8 cellular contexts compared by ENCODE assay signal in genomic region chrX:130916636-130917422, GRCh38. TPM values are rescaled to one million over a fixed set of nuclear protein-coding genes. Genes with fewer than 3 reads are reported as not detected.
A peak's percentile ranks its signal among the peaks of the same experiment; 100 is the strongest.
DNase-seq lines count a peak whose midpoint lies in the region; ATAC-seq and TF ChIP-seq lines count a peak whose summit lies in the region.

No MANE protein-coding gene starts in this region.

- H3K4me3 Mint-ChIP-seq in WTC11 (no peak overlapping the region), endodermal cell (no peak overlapping the region), naive B cell (no peak overlapping the region), type B pancreatic cell (no peak overlapping the region)

- H3K27ac Mint-ChIP-seq in WTC11 (no peak overlapping the region), endodermal cell (no peak overlapping the region), naive B cell (no peak overlapping the region), type B pancreatic cell (no peak overlapping the region)

- no peaks in the 10 kb centered on the region for H3K27me3 Mint-ChIP-seq in WTC11 (ENCODE audit: low read depth)
- no peaks in the 10 kb centered on the region for H3K27me3 Mint-ChIP-seq in endodermal cell (ENCODE audit: insufficient read depth)
- peaks cover 0 to 14% (median 4%) of the 10 kb centered on the region in 3 donors for H3K27me3 Mint-ChIP-seq in naive B cell
- peaks cover 53% of the 10 kb centered on the region for H3K27me3 Mint-ChIP-seq in type B pancreatic cell

- POLR2A ChIA-PET in WTC11 (lab: Charles Lee): interaction anchor here (1.0 kb wide), 1 partner anchor 13 kb away, joined by 4 read pairs; no protein-coding TSS in a partner anchor

- no peak overlapping the region for H3K9ac ChIP-seq in endodermal cell (ENCODE audit: extremely low read depth, low read length, poor library complexity, severe bottlenecking)

- H3K27ac ChIP-seq in endodermal cell (ENCODE audit: low read depth, low read length): no peak overlapping the region

- peaks cover 7% of the 10 kb centered on the region for H3K9me3 Mint-ChIP-seq in WTC11
- peaks cover 2% of the 10 kb centered on the region for H3K9me3 Mint-ChIP-seq in endodermal cell
- no peaks in the 10 kb centered on the region for H3K9me3 Mint-ChIP-seq in naive B cell
- H3K9me3 Mint-ChIP-seq in type B pancreatic cell: no peaks in the 10 kb centered on the region

- no peaks in the 10 kb centered on the region for H3K4me1 ChIP-seq in endodermal cell (ENCODE audit: control insufficient read depth, insufficient read depth, low read length)

- H3K9me3 ChIP-seq in endodermal cell (ENCODE audit: control insufficient read depth, low read length): no peaks in the 10 kb centered on the region

- H3K4me1 Mint-ChIP-seq in WTC11: peaks cover 8% of the 10 kb centered on the region
- H3K4me1 Mint-ChIP-seq in endodermal cell: peaks cover 3% of the 10 kb centered on the region
- H3K4me1 Mint-ChIP-seq in naive B cell: no peaks in the 10 kb centered on the region
- no peaks in the 10 kb centered on the region for H3K4me1 Mint-ChIP-seq in type B pancreatic cell (ENCODE audit: unreplicated experiment)

- H3K36me3 Mint-ChIP-seq in WTC11 (peaks cover 2% of the 10 kb centered on the region; the same call in 1 of the 2 replicates), endodermal cell (ENCODE audit: low read depth) (no peaks in the 10 kb centered on the region), naive B cell (no peaks in the 10 kb centered on the region), type B pancreatic cell (no peaks in the 10 kb centered on the region)

- CTCF ChIA-PET in WTC11 (lab: Charles Lee): interaction anchor here (0.6 to 3.6 kb wide), 16 partner anchors 10 to 523 kb away, joined by 3 to 63 read pairs (median 4); partner anchors contain the start of gene ENOX2

- no peaks in the 10 kb centered on the region for H3K36me3 ChIP-seq in endodermal cell (ENCODE audit: control insufficient read depth, insufficient read depth, low read length)

- peak; percentile 56; the same call in 1 of the 2 replicates for TF ChIP-seq CTCF in WTC11 (IDR thresholded peaks at IDR 0.05)
- peak; percentile 95 for TF ChIP-seq CTCF in endodermal cell (conservative IDR thresholded peaks at IDR 0.05)
- TF ChIP-seq CTCF in type B pancreatic cell (conservative IDR thresholded peaks at IDR 0.05): peak; percentile 95

- no peak overlapping the region for H3K4me3 ChIP-seq in endodermal cell (ENCODE audit: low read length)

- ATAC-seq in GM21526 (IDR thresholded peaks at IDR 0.05; ENCODE audit: low FRiP score, unreplicated experiment) (peak; percentile 71), WTC11 (peak; percentile 56), naive B cell (ENCODE audit: low read depth in 2 of 2) (peak; percentile 53 to 54)

- peak; percentile 8 for DNase-seq in DMS114 treated with DMSO at 0.1 percent for 48 hours (lab: John Stamatoyannopoulos, UW; ENCODE audit: unreplicated experiment)
- peak; percentile 1 for DNase-seq in NCI-H2029 treated with DMSO at 0.1 percent for 48 hours (lab: John Stamatoyannopoulos, UW)
- DNase-seq in WTC11 (ENCODE audit: low spot score): peak; percentile 22
- DNase-seq in endodermal cell: peak; percentile 75
- peak; percentile 39 for DNase-seq in naive B cell
- DNase-seq in type B pancreatic cell (ENCODE audit: extremely low spot score, unreplicated experiment): no peak
- DNase-seq in foreskin melanocyte: no peak

- WGBS in endodermal cell (ENCODE audit: insufficient coverage in 1 of 2, insufficient read length in 1 of 2), 2 experiments: 50% methylated on average over 5 of the region's 7 CpGs; no CpG with 5 or more reads in 1 of the 2 experiments

- H3K27me3 ChIP-seq in endodermal cell (ENCODE audit: control insufficient read depth, insufficient read depth, low read length, poor library complexity, severe bottlenecking): no peaks in the 10 kb centered on the region

TF ChIP-seq in WTC11, 78 proteins besides CTCF, POLR2A, EP300 and RAD21:
- TF ChIP-seq ZNF121 (CRISPR knock-in tag; IDR thresholded peaks at IDR 0.05) (peak; percentile 97), ZNF281 (CRISPR knock-in tag; IDR thresholded peaks at IDR 0.05) (no peak)

RNA-seq across cellular contexts. Expression of gene ENOX2, which starts 13.8 kb away (rescaled TPM):
- total RNA-seq in WTC11 (2021) (9.5 to 13.8 TPM (median 11.7 TPM) in 3 replicates), endodermal cell (10 to 100 TPM in 1 of 2 donors, 1 to 10 TPM in 1; 7.3 to 26.2 TPM), type B pancreatic cell (ENCODE audit: low replicate concordance) (22.5 and 25.2 TPM in 2 replicates)
- 25.6 TPM for polyA plus RNA-seq in endodermal cell (2013, experiment 1 of 2)
- polyA plus RNA-seq in endodermal cell (2013, experiment 2 of 2): 19.5 TPM
- 10 to 100 TPM; 17.2 to 32.6 (median 25.2) TPM for polyA plus RNA-seq in naive B cell (ENCODE audit: low read depth in 6 of 6)

Comparison
In these comparisons a context has a peak if more than half of its experiments do, and no peak if none do; other contexts are left out.
1. DNase-seq: peak in DMS114 treated with DMSO at 0.1 percent for 48 hours (single experiment), NCI-H2029 treated with DMSO at 0.1 percent for 48 hours (single experiment), WTC11 (single experiment), endodermal cell (single experiment) and naive B cell (single experiment); none in type B pancreatic cell (single experiment) and foreskin melanocyte (single experiment).
2. Peak in every context shown above with its lines, with median percentiles within 50 percentile points of each other: ATAC-seq and CTCF ChIP-seq.